Comparison of ENCODE assay signal across 14 cellular contexts in genomic region chr16:86368261-86368660, GRCh38.
DNase-seq lines count a peak whose midpoint lies in the region; ATAC-seq and TF ChIP-seq lines count a peak whose summit lies in the region.
"Had no signal": no experiment of that assay in that cellular context is flagged by ENCODE, and none has a peak within 500 bp of the region (broad histone marks: within the 10 kb centered on the region; RNA-seq: fewer than 3 reads in every experiment).

No MANE protein-coding gene starts in this region.

- peaks cover 20 to 34% of the 10 kb centered on the region in 2 donors for H3K27me3 Mint-ChIP-seq in natural killer cell treated with Interleukin-12 subunit alpha and Interleukin-12 subunit beta and Interleukin-15 and Interleukin-18, amount 100 ng/mL, for 72 hours
- H3K27me3 Mint-ChIP-seq in natural killer cell (ENCODE audit: low read depth in 2 of 2), result peaks cover 10 to 31% of the 10 kb centered on the region in 2 donors
- H3K27me3 Mint-ChIP-seq in stimulated activated naive CD8-positive, alpha-beta T cell treated with anti-CD3 and anti-CD28 coated beads, Interleukin-15, amount 100 ng/mL, for 72 hours, result peaks cover 32% of the 10 kb centered on the region
- peaks cover 19% of the 10 kb centered on the region for H3K27me3 Mint-ChIP-seq in activated naive CD4-positive, alpha-beta T cell treated with anti-CD3 and anti-CD28 coated beads, Interleukin-2, amount 10 ng/mL, durations not matched to agents 7 days and 5 days

- no peak overlapping the region for H4K91ac ChIP-seq in mesenchymal stem cell (ENCODE audit: low read length)

- H3K4ac ChIP-seq in mesenchymal stem cell (ENCODE audit: low read depth in 1 of 2, low read length in 2 of 2), result peak overlapping the region; percentile 24 to 54

- H3K9me3 ChIP-seq in mesenchymal stem cell (ENCODE audit: control insufficient read depth, low read length) (no peaks in the 10 kb centered on the region), sigmoid colon (no peaks in the 10 kb centered on the region)

- no peak overlapping the region for H3K27ac ChIP-seq in mesenchymal stem cell (ENCODE audit: low read length, poor library complexity, severe bottlenecking)
- peak overlapping the region; percentile 83 to 89 (median 85) for H3K27ac ChIP-seq in sigmoid colon
- H3K27ac ChIP-seq: BLaER1 treated with 17β-estradiol and CSF1 and Interleukin-3, amounts not matched to agents 10 nM and 100 nM; GM23248 had no signal

- no peak overlapping the region for H2BK5ac ChIP-seq in mesenchymal stem cell (ENCODE audit: low read depth, low read length, poor library complexity, severe bottlenecking)

- no peaks in the 10 kb centered on the region for H3K9me3 Mint-ChIP-seq in natural killer cell treated with Interleukin-12 subunit alpha and Interleukin-12 subunit beta and Interleukin-15 and Interleukin-18, amount 100 ng/mL, for 72 hours
- no peaks in the 10 kb centered on the region for H3K9me3 Mint-ChIP-seq in natural killer cell
- no peaks in the 10 kb centered on the region for H3K9me3 Mint-ChIP-seq in stimulated activated naive CD8-positive, alpha-beta T cell treated with anti-CD3 and anti-CD28 coated beads, Interleukin-15, amount 100 ng/mL, for 72 hours
- peaks cover 7% of the 10 kb centered on the region for H3K9me3 Mint-ChIP-seq in activated naive CD4-positive, alpha-beta T cell treated with anti-CD3 and anti-CD28 coated beads, Interleukin-2, amount 10 ng/mL, durations not matched to agents 7 days and 5 days

- TF ChIP-seq CTCF in natural killer cell (IDR thresholded peaks at IDR 0.05) (no peak), sigmoid colon (IDR thresholded peaks at IDR 0.05) (no peak)

- intact Hi-C loops in natural killer cell (cut with micrococcal nuclease), result no loop called here
- intact Hi-C loops in sigmoid colon (cut with DNase I), result no loop called here

- H3K36me3 ChIP-seq in mesenchymal stem cell (ENCODE audit: control insufficient read depth in 1 of 2, insufficient read depth in 2 of 2, low read depth in 1 of 2, low read length in 2 of 2) (no peaks in the 10 kb centered on the region), sigmoid colon (no peaks in the 10 kb centered on the region)
- H3K36me3 ChIP-seq: BLaER1 treated with 17β-estradiol and CSF1 and Interleukin-3, amounts not matched to agents 10 nM and 100 nM had no signal

- no peak for TF ChIP-seq EP300 in sigmoid colon (IDR thresholded peaks at IDR 0.05)

- no peaks in the 10 kb centered on the region for H3K36me3 Mint-ChIP-seq in natural killer cell treated with Interleukin-12 subunit alpha and Interleukin-12 subunit beta and Interleukin-15 and Interleukin-18, amount 100 ng/mL, for 72 hours
- no peaks in the 10 kb centered on the region for H3K36me3 Mint-ChIP-seq in natural killer cell
- H3K36me3 Mint-ChIP-seq in activated naive CD4-positive, alpha-beta T cell treated with anti-CD3 and anti-CD28 coated beads, Interleukin-2, amount 10 ng/mL, durations not matched to agents 7 days and 5 days, result no peaks in the 10 kb centered on the region
- H3K36me3 Mint-ChIP-seq: CD4-positive, CD25-positive, alpha-beta regulatory T cell had no signal

- peak overlapping the region in 1 of 2 experiments; percentile 71 for H3K14ac ChIP-seq in mesenchymal stem cell (ENCODE audit: low read length in 2 of 2)

- H2BK120ac ChIP-seq in mesenchymal stem cell (ENCODE audit: low read depth, low read length), result no peak overlapping the region

- no peak overlapping the region for H4K8ac ChIP-seq in mesenchymal stem cell (ENCODE audit: low read length)

- 78% methylated on average over 12 of the region's 12 CpGs for WGBS in mesenchymal stem cell
- 82 to 89% methylated on average over 12 of the region's 12 CpGs for WGBS in sigmoid colon, 2 donors

- H3K4me1 Mint-ChIP-seq in natural killer cell treated with Interleukin-12 subunit alpha and Interleukin-12 subunit beta and Interleukin-15 and Interleukin-18, amount 100 ng/mL, for 72 hours (ENCODE audit: low read depth in 2 of 2), result no peaks in the 10 kb centered on the region
- H3K4me1 Mint-ChIP-seq in natural killer cell, result no peaks in the 10 kb centered on the region
- H3K4me1 Mint-ChIP-seq in stimulated activated naive CD8-positive, alpha-beta T cell treated with anti-CD3 and anti-CD28 coated beads, Interleukin-15, amount 100 ng/mL, for 72 hours, result no peaks in the 10 kb centered on the region
- H3K4me1 Mint-ChIP-seq in activated naive CD4-positive, alpha-beta T cell treated with anti-CD3 and anti-CD28 coated beads, Interleukin-2, amount 10 ng/mL, durations not matched to agents 7 days and 5 days, result no peaks in the 10 kb centered on the region
- H3K4me1 Mint-ChIP-seq: CD4-positive, CD25-positive, alpha-beta regulatory T cell had no signal

- no peak overlapping the region for H3K4me3 Mint-ChIP-seq in natural killer cell treated with Interleukin-12 subunit alpha and Interleukin-12 subunit beta and Interleukin-15 and Interleukin-18, amount 100 ng/mL, for 72 hours
- no peak overlapping the region for H3K4me3 Mint-ChIP-seq in natural killer cell
- H3K4me3 Mint-ChIP-seq in stimulated activated naive CD8-positive, alpha-beta T cell treated with anti-CD3 and anti-CD28 coated beads, Interleukin-15, amount 100 ng/mL, for 72 hours, result no peak overlapping the region
- H3K4me3 Mint-ChIP-seq in activated naive CD4-positive, alpha-beta T cell treated with anti-CD3 and anti-CD28 coated beads, Interleukin-2, amount 10 ng/mL, durations not matched to agents 7 days and 5 days, result no peak overlapping the region
- H3K4me3 Mint-ChIP-seq: CD4-positive, CD25-positive, alpha-beta regulatory T cell had no signal

- H2BK15ac ChIP-seq in mesenchymal stem cell (ENCODE audit: low read depth, poor library complexity, severe bottlenecking), result no peak overlapping the region

- CTCF ChIA-PET in activated naive CD4-positive, alpha-beta T cell treated with anti-CD3 and anti-CD28 coated beads, Interleukin-2, amount 10 ng/mL, durations not matched to agents 7 days and 5 days (lab: Charles Lee), result no interaction called here

- H3K9ac ChIP-seq in mesenchymal stem cell (ENCODE audit: low read length), result no peak overlapping the region
- H3K9ac ChIP-seq: BLaER1 treated with 17β-estradiol and CSF1 and Interleukin-3, amounts not matched to agents 10 nM and 100 nM; GM23248 had no signal

- H3K4me1 ChIP-seq in mesenchymal stem cell (ENCODE audit: control insufficient read depth, insufficient read depth, low read depth, low read length) (no peaks in the 10 kb centered on the region), sigmoid colon (peaks cover 0 to 50% (median 44%) of the 10 kb centered on the region in 4 donors)

- TF ChIP-seq POLR2A in sigmoid colon (IDR thresholded peaks at IDR 0.05), result no peak

- peak overlapping the region; percentile 79 to 97 for H2BK12ac ChIP-seq in mesenchymal stem cell (ENCODE audit: low read length in 2 of 2)

- ATAC-seq in natural killer cell treated with Interleukin-12 subunit alpha and Interleukin-12 subunit beta and Interleukin-15 and Interleukin-18, amount 100 ng/mL, for 72 hours, result no peak
- no peak for ATAC-seq in natural killer cell
- no peak for ATAC-seq in stimulated activated naive CD8-positive, alpha-beta T cell treated with anti-CD3 and anti-CD28 coated beads, Interleukin-15, amount 100 ng/mL, for 72 hours

- H3K4me2 ChIP-seq in mesenchymal stem cell (ENCODE audit: low read length, poor library complexity, severe bottlenecking), result no peak overlapping the region
- H3K4me2 ChIP-seq: BLaER1 treated with 17β-estradiol and CSF1 and Interleukin-3, amounts not matched to agents 10 nM and 100 nM had no signal

- no peaks in the 10 kb centered on the region for H3K79me1 ChIP-seq in mesenchymal stem cell (replicated peaks; ENCODE audit: low read length, poor library complexity, severe bottlenecking)

- H2AK5ac ChIP-seq in mesenchymal stem cell (ENCODE audit: low read length, severe bottlenecking), result no peak overlapping the region

- H2AFZ ChIP-seq in mesenchymal stem cell (ENCODE audit: low read depth, low read length), result no peak overlapping the region
- H2AFZ ChIP-seq: GM23248 had no signal

- no peak overlapping the region for H3K4me3 ChIP-seq in mesenchymal stem cell (ENCODE audit: insufficient read depth in 1 of 2, low read depth in 1 of 2, low read length in 2 of 2)
- no peak overlapping the region for H3K4me3 ChIP-seq in sigmoid colon
- H3K4me3 ChIP-seq: BLaER1 treated with 17β-estradiol and CSF1 and Interleukin-3, amounts not matched to agents 10 nM and 100 nM; GM23248 had no signal

- H3K27me3 ChIP-seq in mesenchymal stem cell (ENCODE audit: control insufficient read depth in 1 of 2, insufficient read depth in 1 of 2, low read length in 2 of 2) (peaks cover 0 to 50% of the 10 kb centered on the region in 2 experiments), sigmoid colon (no peaks in the 10 kb centered on the region)

- H3K27ac Mint-ChIP-seq in natural killer cell treated with Interleukin-12 subunit alpha and Interleukin-12 subunit beta and Interleukin-15 and Interleukin-18, amount 100 ng/mL, for 72 hours, result no peak overlapping the region
- H3K27ac Mint-ChIP-seq in natural killer cell, result no peak overlapping the region
- no peak overlapping the region for H3K27ac Mint-ChIP-seq in stimulated activated naive CD8-positive, alpha-beta T cell treated with anti-CD3 and anti-CD28 coated beads, Interleukin-15, amount 100 ng/mL, for 72 hours
- H3K27ac Mint-ChIP-seq in activated naive CD4-positive, alpha-beta T cell treated with anti-CD3 and anti-CD28 coated beads, Interleukin-2, amount 10 ng/mL, durations not matched to agents 7 days and 5 days, result no peak overlapping the region
- H3K27ac Mint-ChIP-seq: CD4-positive, CD25-positive, alpha-beta regulatory T cell had no signal

- no peak overlapping the region for H3K18ac ChIP-seq in mesenchymal stem cell (ENCODE audit: low read depth in 1 of 2, low read length in 2 of 2)

- peak; percentile 53 for DNase-seq in natural killer cell treated with Interleukin-12 subunit alpha and Interleukin-12 subunit beta and Interleukin-15 and Interleukin-18, amount 100 ng/mL, for 72 hours (ENCODE audit: low spot score)
- DNase-seq in natural killer cell (no peak), mesenchymal stem cell (no peak), sigmoid colon (peak; percentile 60), SW 1271 (lab: John Stamatoyannopoulos, UW) (no peak)
- no peak for DNase-seq in stimulated activated naive CD8-positive, alpha-beta T cell treated with anti-CD3 and anti-CD28 coated beads, Interleukin-15, amount 100 ng/mL, for 72 hours
- no peak for DNase-seq in activated naive CD4-positive, alpha-beta T cell treated with anti-CD3 and anti-CD28 coated beads, Interleukin-2, amount 10 ng/mL, durations not matched to agents 7 days and 5 days
- DNase-seq: 8988T; CD4-positive, CD25-positive, alpha-beta regulatory T cell; DMS53; GF-D8; GM23248; H7 had no signal

- no peak overlapping the region for H3K23ac ChIP-seq in mesenchymal stem cell (ENCODE audit: low read length in 2 of 2)

Comparison
In these comparisons a context has a peak if more than half of its experiments do, and no peak if none do; other contexts are left out.
1. DNase-seq: peak in natural killer cell treated with Interleukin-12 subunit alpha and Interleukin-12 subunit beta and Interleukin-15 and Interleukin-18, amount 100 ng/mL, for 72 hours (single experiment) and sigmoid colon (single experiment); none in natural killer cell (single experiment), mesenchymal stem cell (single experiment), stimulated activated naive CD8-positive, alpha-beta T cell treated with anti-CD3 and anti-CD28 coated beads, Interleukin-15, amount 100 ng/mL, for 72 hours (0 of 2), SW 1271 (0 of 2) and activated naive CD4-positive, alpha-beta T cell treated with anti-CD3 and anti-CD28 coated beads, Interleukin-2, amount 10 ng/mL, durations not matched to agents 7 days and 5 days (single experiment).